ENCODE assay signal across 1 cellular context in the genomic region with DNA sequence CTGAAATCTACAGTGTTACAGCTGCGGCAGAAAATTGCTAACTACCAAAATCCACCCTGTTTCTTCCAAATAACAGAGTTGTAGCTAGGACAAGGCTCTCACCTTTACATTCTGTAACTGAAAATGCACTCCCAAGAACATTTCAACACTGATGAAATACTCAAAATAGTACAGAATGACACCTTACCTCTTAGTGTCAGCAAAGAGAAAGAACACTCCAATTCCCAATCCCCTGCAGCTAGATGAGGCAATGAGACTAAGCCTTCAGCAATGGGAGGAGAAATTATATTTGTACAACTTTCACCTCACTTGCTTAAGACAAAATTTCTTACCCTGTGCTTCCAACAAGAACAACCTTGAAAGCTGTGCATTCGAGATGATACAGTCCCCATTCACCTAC.
TF ChIP-seq lines count a peak whose summit lies in the region.

No MANE protein-coding gene starts in this region.

TF ChIP-seq in GM23338, 12 proteins besides CTCF, POLR2A, EP300 and RAD21 (continued from another document):
- TF ChIP-seq, protein P1, sequence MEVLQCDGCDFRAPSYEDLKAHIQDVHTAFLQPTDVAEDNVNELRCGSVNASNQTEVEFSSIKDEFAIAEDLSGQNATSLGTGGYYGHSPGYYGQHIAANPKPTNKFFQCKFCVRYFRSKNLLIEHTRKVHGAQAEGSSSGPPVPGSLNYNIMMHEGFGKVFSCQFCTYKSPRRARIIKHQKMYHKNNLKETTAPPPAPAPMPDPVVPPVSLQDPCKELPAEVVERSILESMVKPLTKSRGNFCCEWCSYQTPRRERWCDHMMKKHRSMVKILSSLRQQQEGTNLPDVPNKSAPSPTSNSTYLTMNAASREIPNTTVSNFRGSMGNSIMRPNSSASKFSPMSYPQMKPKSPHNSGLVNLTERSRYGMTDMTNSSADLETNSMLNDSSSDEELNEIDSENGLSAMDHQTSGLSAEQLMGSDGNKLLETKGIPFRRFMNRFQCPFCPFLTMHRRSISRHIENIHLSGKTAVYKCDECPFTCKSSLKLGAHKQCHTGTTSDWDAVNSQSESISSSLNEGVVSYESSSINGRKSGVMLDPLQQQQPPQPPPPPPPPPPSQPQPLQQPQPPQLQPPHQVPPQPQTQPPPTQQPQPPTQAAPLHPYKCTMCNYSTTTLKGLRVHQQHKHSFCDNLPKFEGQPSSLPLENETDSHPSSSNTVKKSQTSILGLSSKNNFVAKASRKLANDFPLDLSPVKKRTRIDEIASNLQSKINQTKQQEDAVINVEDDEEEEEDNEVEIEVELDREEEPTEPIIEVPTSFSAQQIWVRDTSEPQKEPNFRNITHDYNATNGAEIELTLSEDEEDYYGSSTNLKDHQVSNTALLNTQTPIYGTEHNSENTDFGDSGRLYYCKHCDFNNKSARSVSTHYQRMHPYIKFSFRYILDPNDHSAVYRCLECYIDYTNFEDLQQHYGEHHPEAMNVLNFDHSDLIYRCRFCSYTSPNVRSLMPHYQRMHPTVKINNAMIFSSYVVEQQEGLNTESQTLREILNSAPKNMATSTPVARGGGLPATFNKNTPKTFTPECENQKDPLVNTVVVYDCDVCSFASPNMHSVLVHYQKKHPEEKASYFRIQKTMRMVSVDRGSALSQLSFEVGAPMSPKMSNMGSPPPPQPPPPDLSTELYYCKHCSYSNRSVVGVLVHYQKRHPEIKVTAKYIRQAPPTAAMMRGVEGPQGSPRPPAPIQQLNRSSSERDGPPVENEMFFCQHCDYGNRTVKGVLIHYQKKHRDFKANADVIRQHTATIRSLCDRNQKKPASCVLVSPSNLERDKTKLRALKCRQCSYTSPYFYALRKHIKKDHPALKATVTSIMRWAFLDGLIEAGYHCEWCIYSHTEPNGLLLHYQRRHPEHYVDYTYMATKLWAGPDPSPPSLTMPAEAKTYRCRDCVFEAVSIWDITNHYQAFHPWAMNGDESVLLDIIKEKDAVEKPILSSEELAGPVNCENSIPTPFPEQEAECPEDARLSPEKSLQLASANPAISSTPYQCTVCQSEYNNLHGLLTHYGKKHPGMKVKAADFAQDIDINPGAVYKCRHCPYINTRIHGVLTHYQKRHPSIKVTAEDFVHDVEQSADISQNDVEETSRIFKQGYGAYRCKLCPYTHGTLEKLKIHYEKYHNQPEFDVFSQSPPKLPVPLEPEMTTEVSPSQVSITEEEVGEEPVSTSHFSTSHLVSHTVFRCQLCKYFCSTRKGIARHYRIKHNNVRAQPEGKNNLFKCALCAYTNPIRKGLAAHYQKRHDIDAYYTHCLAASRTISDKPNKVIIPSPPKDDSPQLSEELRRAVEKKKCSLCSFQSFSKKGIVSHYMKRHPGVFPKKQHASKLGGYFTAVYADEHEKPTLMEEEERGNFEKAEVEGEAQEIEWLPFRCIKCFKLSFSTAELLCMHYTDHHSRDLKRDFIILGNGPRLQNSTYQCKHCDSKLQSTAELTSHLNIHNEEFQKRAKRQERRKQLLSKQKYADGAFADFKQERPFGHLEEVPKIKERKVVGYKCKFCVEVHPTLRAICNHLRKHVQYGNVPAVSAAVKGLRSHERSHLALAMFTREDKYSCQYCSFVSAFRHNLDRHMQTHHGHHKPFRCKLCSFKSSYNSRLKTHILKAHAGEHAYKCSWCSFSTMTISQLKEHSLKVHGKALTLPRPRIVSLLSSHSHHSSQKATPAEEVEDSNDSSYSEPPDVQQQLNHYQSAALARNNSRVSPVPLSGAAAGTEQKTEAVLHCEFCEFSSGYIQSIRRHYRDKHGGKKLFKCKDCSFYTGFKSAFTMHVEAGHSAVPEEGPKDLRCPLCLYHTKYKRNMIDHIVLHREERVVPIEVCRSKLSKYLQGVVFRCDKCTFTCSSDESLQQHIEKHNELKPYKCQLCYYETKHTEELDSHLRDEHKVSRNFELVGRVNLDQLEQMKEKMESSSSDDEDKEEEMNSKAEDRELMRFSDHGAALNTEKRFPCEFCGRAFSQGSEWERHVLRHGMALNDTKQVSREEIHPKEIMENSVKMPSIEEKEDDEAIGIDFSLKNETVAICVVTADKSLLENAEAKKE (CRISPR knock-in tag; IDR thresholded peaks at IDR 0.05) = no peak
- TF ChIP-seq EZH2 (IDR thresholded peaks at IDR 0.05; ENCODE audit: low read depth, unreplicated experiment) (no peak), NANOG (IDR thresholded peaks at IDR 0.05; ENCODE audit: borderline replicate concordance) (no peak), REST (IDR thresholded peaks at IDR 0.05; ENCODE audit: unreplicated experiment) (no peak)
- TF ChIP-seq, protein P2, sequence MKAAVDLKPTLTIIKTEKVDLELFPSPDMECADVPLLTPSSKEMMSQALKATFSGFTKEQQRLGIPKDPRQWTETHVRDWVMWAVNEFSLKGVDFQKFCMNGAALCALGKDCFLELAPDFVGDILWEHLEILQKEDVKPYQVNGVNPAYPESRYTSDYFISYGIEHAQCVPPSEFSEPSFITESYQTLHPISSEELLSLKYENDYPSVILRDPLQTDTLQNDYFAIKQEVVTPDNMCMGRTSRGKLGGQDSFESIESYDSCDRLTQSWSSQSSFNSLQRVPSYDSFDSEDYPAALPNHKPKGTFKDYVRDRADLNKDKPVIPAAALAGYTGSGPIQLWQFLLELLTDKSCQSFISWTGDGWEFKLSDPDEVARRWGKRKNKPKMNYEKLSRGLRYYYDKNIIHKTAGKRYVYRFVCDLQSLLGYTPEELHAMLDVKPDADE (IDR thresholded peaks at IDR 0.05) = no peak
